ENCODE assay signal across 17 cellular contexts in genomic region chr4:57575465-57575864, GRCh38.
"Had no signal": no experiment of that assay in that cellular context is flagged by ENCODE, and none has a peak within 500 bp of the region (broad histone marks: within the 10 kb centered on the region; RNA-seq: fewer than 3 reads in every experiment).

No MANE protein-coding gene starts in this region.

- H3K4me1 ChIP-seq: esophagus muscularis mucosa, gastrocnemius medialis, psoas muscle, tibial nerve, upper lobe of right lung, vagina had no signal

- H3K9me3 ChIP-seq: esophagus muscularis mucosa, gastrocnemius medialis, psoas muscle, right lobe of liver, upper lobe of right lung, vagina had no signal

- H3K27me3 ChIP-seq: esophagus muscularis mucosa, gastrocnemius medialis, right lobe of liver, tibial nerve, upper lobe of right lung, vagina had no signal

- H3K4me3 ChIP-seq: esophagus muscularis mucosa, gastrocnemius medialis, psoas muscle, right lobe of liver, tibial nerve, upper lobe of right lung, vagina had no signal

- H3K36me3 ChIP-seq: esophagus muscularis mucosa, gastrocnemius medialis, right lobe of liver, tibial nerve, upper lobe of right lung, vagina had no signal

- ATAC-seq: gastrocnemius medialis; psoas muscle; right lobe of liver; stimulated activated memory B cell treated with anti-CD40 and anti-IgM and Interleukin-4, amounts not matched to agents 10 μg/mL and 1 μg/mL and 100 μg/mL, for 72 hours; upper lobe of right lung had no signal

- DNase-seq: effector memory CD4-positive, alpha-beta T cell; gastrocnemius medialis; kidney; left cardiac atrium; mesendoderm; naive B cell; nephron progenitor cell; retina; right lobe of liver; stimulated activated CD4-positive, alpha-beta T cell treated with anti-CD3 and anti-CD28 coated beads, Interleukin-4, amount 100 ng/mL, for 24 hours; upper lobe of right lung had no signal

- H3K27ac ChIP-seq: epithelial cell of prostate, esophagus muscularis mucosa, gastrocnemius medialis, psoas muscle, right lobe of liver, tibial nerve, upper lobe of right lung, vagina had no signal
